Comparison of ENCODE assay signal across 8 cellular contexts in the genomic region with DNA sequence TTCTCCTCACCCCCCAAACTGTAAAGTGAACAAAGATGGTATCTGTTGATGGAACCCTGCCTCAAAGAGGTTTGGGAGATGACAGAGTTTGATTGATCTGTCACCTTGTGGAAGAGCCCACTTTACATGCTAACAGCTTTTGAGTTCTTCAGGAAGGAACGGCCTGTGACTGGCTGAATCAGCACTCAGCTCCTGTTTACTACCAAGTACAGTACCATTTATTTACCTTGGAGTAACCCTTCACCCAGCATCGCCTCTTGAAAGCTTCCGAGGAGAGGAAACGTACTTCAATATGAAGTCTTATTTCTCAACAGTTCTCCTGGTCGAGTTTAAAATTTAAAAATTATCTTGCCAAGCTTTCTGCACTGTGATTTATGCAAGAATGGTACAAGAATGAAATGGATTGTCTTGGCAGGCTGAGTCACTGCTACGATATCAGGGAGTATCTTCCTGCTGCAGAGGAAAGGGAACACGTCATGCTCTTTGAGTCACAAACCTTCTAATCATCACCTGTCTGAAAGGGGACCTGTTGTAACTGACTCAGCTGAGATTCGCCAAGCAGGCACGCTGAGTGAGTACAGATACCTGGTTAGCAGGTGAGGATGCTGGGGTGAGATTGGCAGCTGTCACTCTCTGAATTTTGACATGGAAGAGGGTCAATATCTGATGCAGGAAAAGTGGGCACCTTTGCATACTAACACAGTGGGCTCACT. TPM values are rescaled to one million over a fixed set of nuclear protein-coding genes. Genes with fewer than 3 reads are reported as not detected.
DNase-seq lines count a peak whose midpoint lies in the region; ATAC-seq and TF ChIP-seq lines count a peak whose summit lies in the region.

No MANE protein-coding gene starts in this region.

- H3K36me3 Mint-ChIP-seq in H9 (ENCODE audit: insufficient read depth in 1 of 3, low read depth in 3 of 3), result no peaks in the 10 kb centered on the region

- H2BK120ac ChIP-seq in H9 (ENCODE audit: low read depth, low read length, poor library complexity, severe bottlenecking), result no peak overlapping the region

- no peak overlapping the region for H3K9ac ChIP-seq in H9 (ENCODE audit: extremely low read depth, insufficient read length, low read length)

- no peak overlapping the region for H3K23ac ChIP-seq in H9 (ENCODE audit: insufficient read length, low read depth, low read length)

- no peak overlapping the region for H4K8ac ChIP-seq in H9 (replicated peaks; ENCODE audit: insufficient read length, low read depth, low read length)

- no peak overlapping the region for H3K4me2 ChIP-seq in H9 (ENCODE audit: insufficient read depth, insufficient read length, low read length)

- H3K79me2 ChIP-seq in H9 (ENCODE audit: insufficient read depth, low read length), result no peaks in the 10 kb centered on the region

- peaks cover 6% of the 10 kb centered on the region for H3K27me3 Mint-ChIP-seq in H9 (ENCODE audit: low read depth)

- H2BK20ac ChIP-seq in H9 (ENCODE audit: low read depth, low read length, poor library complexity, severe bottlenecking), result no peak overlapping the region

- WGBS in H9 (ENCODE audit: extremely low coverage, insufficient read length, low lambda C conversion rate), result no CpG with 5 or more reads among the region's 9 CpGs

- H3K9me3 ChIP-seq in H9 (ENCODE audit: control insufficient read depth, low read depth, low read length) (no peaks in the 10 kb centered on the region), RWPE2 (ENCODE audit: severe bottlenecking) (no peaks in the 10 kb centered on the region)

- no peak overlapping the region for H3K27ac Mint-ChIP-seq in H9

- no peak overlapping the region for H4K91ac ChIP-seq in H9 (ENCODE audit: insufficient read length, low read depth, low read length)

- H2BK15ac ChIP-seq in H9 (ENCODE audit: low read depth, low read length), result no peak overlapping the region

- peak; percentile 18 for DNase-seq in H9
- DNase-seq in RWPE2 (ENCODE audit: low spot score), result peak; percentile 80
- DNase-seq in fibroblast of gingiva (ENCODE audit: low read depth), result peak; percentile 57
- peak; percentile 68 for DNase-seq in putamen (ENCODE audit: low spot score)
- no peak for DNase-seq in NCI-H1436 (lab: John Stamatoyannopoulos, UW)
- DNase-seq in activated gamma-delta T cell treated with Interleukin-2 at 50 U/mL for 16 hours, result no peak
- no peak for DNase-seq in MV-4-11 (lab: John Stamatoyannopoulos, UW)

- H2AFZ ChIP-seq in H9 (ENCODE audit: low read length), result no peak overlapping the region

- H3K18ac ChIP-seq in H9 (ENCODE audit: insufficient read length, low read depth, low read length), result no peak overlapping the region

- peaks cover 0 to 3% of the 10 kb centered on the region in 2 experiments; a peak in 3 of 4 replicates for H3K4me1 Mint-ChIP-seq in H9

- no peak overlapping the region for H2AK5ac ChIP-seq in H9 (ENCODE audit: insufficient read length, low read length)

- no peak overlapping the region for H2BK5ac ChIP-seq in H9 (ENCODE audit: insufficient read length, low read length)

- ATAC-seq in RWPE2 (ENCODE audit: low read depth) (peak; percentile 89), GM18511 (IDR thresholded peaks at IDR 0.05; ENCODE audit: unreplicated experiment) (no peak)

- H3K23me2 ChIP-seq in H9 (ENCODE audit: insufficient read length, low read depth, low read length, poor library complexity, severe bottlenecking), result no peaks in the 10 kb centered on the region

- H3K4ac ChIP-seq in H9 (ENCODE audit: low read depth, low read length), result no peak overlapping the region

- no peaks in the 10 kb centered on the region for H3K27me3 ChIP-seq in H9 (ENCODE audit: insufficient read depth, low read length)
- H3K27me3 ChIP-seq in RWPE2 (ENCODE audit: insufficient read depth, poor library complexity, severe bottlenecking), result no peaks in the 10 kb centered on the region

- H3K4me3 ChIP-seq in RWPE2 (ENCODE audit: severe bottlenecking), result no peak overlapping the region

- no peak overlapping the region for H2BK12ac ChIP-seq in H9 (ENCODE audit: insufficient read length, low read depth, low read length)

- no peak overlapping the region for H3K56ac ChIP-seq in H9 (ENCODE audit: insufficient read length, low read depth, low read length)

- no peaks in the 10 kb centered on the region for H3K9me3 Mint-ChIP-seq in H9

- no peak overlapping the region for H3K4me3 Mint-ChIP-seq in H9

- H3K27ac ChIP-seq in H9 (ENCODE audit: insufficient read length, low read depth, low read length) (no peak overlapping the region), RWPE2 (ENCODE audit: poor library complexity, severe bottlenecking) (peak overlapping the region; percentile 92)

- no peak overlapping the region for H3K14ac ChIP-seq in H9 (ENCODE audit: insufficient read depth, low read length)

- no peaks in the 10 kb centered on the region for H3K36me3 ChIP-seq in RWPE2 (ENCODE audit: low read depth)

- TF ChIP-seq CTCF in H9 (conservative IDR thresholded peaks at IDR 0.05) (no peak), RWPE2 (IDR thresholded peaks at IDR 0.05; ENCODE audit: poor library complexity, severe bottlenecking) (no peak)

- no peak overlapping the region for H3T11ph ChIP-seq in H9 (ENCODE audit: low read length)

- no peaks in the 10 kb centered on the region for H3K79me1 ChIP-seq in H9 (ENCODE audit: insufficient read depth, low read depth, low read length, poor library complexity, severe bottlenecking)

- H4K5ac ChIP-seq in H9 (ENCODE audit: insufficient read length, low read depth, low read length), result no peak overlapping the region

- no peaks in the 10 kb centered on the region for H3K4me1 ChIP-seq in H9 (ENCODE audit: insufficient read depth, low read length)
- peaks cover 47% of the 10 kb centered on the region for H3K4me1 ChIP-seq in RWPE2 (ENCODE audit: insufficient read depth, poor library complexity, severe bottlenecking)

- H4K20me1 ChIP-seq in H9 (ENCODE audit: control insufficient read depth, insufficient read depth, insufficient read length), result no peaks in the 10 kb centered on the region

RNA-seq across cellular contexts. Expression of gene KLF6, which starts 30.1 kb away (rescaled TPM):
- 19.3 and 20.9 TPM in 2 replicates for total RNA-seq in H9 (2021)

Comparison
In these comparisons a context has a peak if more than half of its experiments do, and no peak if none do; other contexts are left out.
1. DNase-seq: peak in H9 (single experiment), RWPE2 (single experiment), fibroblast of gingiva (single experiment) and putamen (single experiment); none in NCI-H1436 (single experiment), activated gamma-delta T cell treated with Interleukin-2 at 50 U/mL for 16 hours (single experiment) and MV-4-11 (single experiment).